Comparison of ENCODE assay signal across 26 cellular contexts in the genomic region with DNA sequence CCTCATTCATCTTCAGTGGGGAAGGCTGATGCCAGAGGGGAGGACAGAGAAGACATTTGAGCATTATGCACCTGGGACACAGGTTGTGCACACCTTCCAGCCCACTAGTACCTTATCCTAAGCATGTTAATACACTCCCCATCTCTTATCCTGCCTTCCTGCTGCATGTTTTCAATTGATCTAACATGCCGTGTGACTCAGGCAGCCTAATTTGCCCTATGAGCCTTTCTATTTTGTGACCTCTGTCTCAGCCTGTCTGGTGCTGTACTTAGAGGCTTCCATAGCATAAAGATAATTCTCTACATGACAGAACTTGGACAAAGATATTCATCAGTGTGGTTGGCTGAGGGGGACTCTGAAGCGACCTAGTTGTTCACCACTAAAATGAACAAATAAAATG. TPM values are rescaled to one million over a fixed set of nuclear protein-coding genes. Genes with fewer than 3 reads are reported as not detected.
DNase-seq lines count a peak whose midpoint lies in the region; TF ChIP-seq lines count a peak whose summit lies in the region.
"Had no signal": no experiment of that assay in that cellular context is flagged by ENCODE, and none has a peak within 500 bp of the region (broad histone marks: within the 10 kb centered on the region; RNA-seq: fewer than 3 reads in every experiment).

No MANE protein-coding gene starts in this region.

- H3K4me3 Mint-ChIP-seq in endodermal cell (no peak overlapping the region), nephron (no peak overlapping the region)
- H3K4me3 Mint-ChIP-seq: CD4-positive, alpha-beta memory T cell had no signal

- H3K4me3 ChIP-seq in BLaER1 (no peak overlapping the region), endodermal cell (ENCODE audit: low read length) (no peak overlapping the region), transverse colon (no peak overlapping the region)
- H3K4me3 ChIP-seq: SJCRH30 had no signal

- H3K27me3 Mint-ChIP-seq in endodermal cell (ENCODE audit: insufficient read depth): no peaks in the 10 kb centered on the region
- peaks cover 17% of the 10 kb centered on the region for H3K27me3 Mint-ChIP-seq in nephron (ENCODE audit: low read depth)

- H3K9me3 Mint-ChIP-seq in endodermal cell: peaks cover 31% of the 10 kb centered on the region
- H3K9me3 Mint-ChIP-seq in nephron: peaks cover 6% of the 10 kb centered on the region

- H3K27ac ChIP-seq in BLaER1 (no peak overlapping the region), endodermal cell (ENCODE audit: low read depth, low read length) (peak overlapping the region; percentile 12), transverse colon (peak overlapping the region in 3 of 4 donors; percentile 9 to 35 (median 23))
- H3K27ac ChIP-seq: SJCRH30 had no signal

- H3K4me1 Mint-ChIP-seq in endodermal cell (peaks cover 29% of the 10 kb centered on the region), nephron (peaks cover 25% of the 10 kb centered on the region)
- H3K4me1 Mint-ChIP-seq: CD4-positive, alpha-beta memory T cell had no signal

- H3K27ac Mint-ChIP-seq in endodermal cell: no peak overlapping the region
- peak overlapping the region; percentile 55 to 72 (median 60) for H3K27ac Mint-ChIP-seq in nephron
- H3K27ac Mint-ChIP-seq: CD4-positive, alpha-beta memory T cell had no signal

- no peak for TF ChIP-seq EP300 in transverse colon (IDR thresholded peaks at IDR 0.05; ENCODE audit: low read depth)

- TF ChIP-seq CTCF in endodermal cell (conservative IDR thresholded peaks at IDR 0.05) (no peak), nephron (IDR thresholded peaks at IDR 0.05; ENCODE audit: unreplicated experiment in 3 of 3) (no peak), transverse colon (IDR thresholded peaks at IDR 0.05) (no peak)

- intact Hi-C loops in transverse colon (cut with DNase I; ENCODE audit: low total_unique reads): no loop called here

- TF ChIP-seq POLR2A in transverse colon (IDR thresholded peaks at IDR 0.05): no peak

- DNase-seq in endodermal cell (no peak), transverse colon (no peak), ureter (ENCODE audit: low spot score) (no peak), DMS53 (lab: John Stamatoyannopoulos, UW) (no peak), activated gamma-delta T cell (lab: John Stamatoyannopoulos, UW) (no peak)
- DNase-seq: AML-193; C1 segment of cervical spinal cord; CD4-positive, alpha-beta memory T cell; DMS79 treated with DMSO at 0.1 percent for 48 hours; GF-D8; KBM-7; MV-4-11; NCI-H1105; NCI-H1436 treated with DMSO at 0.1 percent for 48 hours; NCI-H1930; NCI-H2107; NCI-H446 treated with DMSO at 0.1 percent for 48 hours; NCI-H82; NK-92 treated with Interleukin-12 subunit alpha and Interleukin-12 subunit beta, amount 100 ng/mL, for 24 hours; PC-3 had no signal

- 0 out of 2 replicates have a peak overlapping the region, but pooled peaks have one; percentile 9 for H3K4me2 ChIP-seq in BLaER1

- no peak overlapping the region for H3K9ac ChIP-seq in BLaER1
- H3K9ac ChIP-seq in endodermal cell (ENCODE audit: extremely low read depth, low read length, poor library complexity, severe bottlenecking): no peak overlapping the region

- no peaks in the 10 kb centered on the region for H4K20me1 ChIP-seq in BLaER1

- no peaks in the 10 kb centered on the region for H3K36me3 ChIP-seq in BLaER1
- H3K36me3 ChIP-seq in endodermal cell (ENCODE audit: control insufficient read depth, insufficient read depth, low read length): no peaks in the 10 kb centered on the region
- no peaks in the 10 kb centered on the region for H3K36me3 ChIP-seq in transverse colon
- H3K36me3 ChIP-seq: SJCRH30 had no signal

- WGBS in endodermal cell (ENCODE audit: insufficient coverage in 1 of 2, insufficient read length in 1 of 2), 2 experiments: 89 to 91% methylated on average over 2 of the region's 2 CpGs
- WGBS in transverse colon (ENCODE audit: low coverage in 1 of 2), 2 donors: 57 to 63% methylated on average over 1 to 2 of the region's 2 CpGs

- peaks cover 24% of the 10 kb centered on the region for H3K9me3 ChIP-seq in BLaER1
- peaks cover 52% of the 10 kb centered on the region for H3K9me3 ChIP-seq in endodermal cell (ENCODE audit: control insufficient read depth, low read length)
- no peaks in the 10 kb centered on the region for H3K9me3 ChIP-seq in transverse colon
- H3K9me3 ChIP-seq: SJCRH30 had no signal

- H3K36me3 Mint-ChIP-seq in endodermal cell (ENCODE audit: low read depth) (peaks cover 11% of the 10 kb centered on the region), nephron (ENCODE audit: low read depth) (peaks cover 7% of the 10 kb centered on the region)
- H3K36me3 Mint-ChIP-seq: CD4-positive, alpha-beta memory T cell had no signal

- H3K27me3 ChIP-seq in BLaER1: no peaks in the 10 kb centered on the region
- no peaks in the 10 kb centered on the region for H3K27me3 ChIP-seq in endodermal cell (ENCODE audit: control insufficient read depth, insufficient read depth, low read length, poor library complexity, severe bottlenecking)
- no peaks in the 10 kb centered on the region for H3K27me3 ChIP-seq in transverse colon

- H3K4me1 ChIP-seq in BLaER1 (peaks cover 13% of the 10 kb centered on the region), endodermal cell (ENCODE audit: control insufficient read depth, insufficient read depth, low read length) (peaks cover 3% of the 10 kb centered on the region), transverse colon (peaks cover 0 to 88% (median 36%) of the 10 kb centered on the region in 4 donors)
- H3K4me1 ChIP-seq: SJCRH30 had no signal

- in situ Hi-C loops in transverse colon (cut with MboI; ENCODE audit: low pct_ligation_motif_present in 1 of 4, low pct_unique_long_range_greater_than_20kb in 1 of 4, low sequenced_read_pairs in 3 of 4): loop anchor here in 1 of 4 donors (25.0 kb wide), 1 partner anchor 239 kb away; no protein-coding TSS in a partner anchor

RNA-seq across cellular contexts. Expression of a gene that starts 8.6 kb away (rescaled TPM):
- total RNA-seq in endodermal cell (10 to 100 TPM; 12.0 to 16.2 TPM), transverse colon (100 to 1,000 TPM in 3 of 4 donors, 10 to 100 TPM in 1; 18.7 to 210 (median 157) TPM), ureter (2.2 TPM)
- polyA plus RNA-seq in endodermal cell (2013, experiment 1 of 2): 4.8 TPM
- 3.5 TPM for polyA plus RNA-seq in endodermal cell (2013, experiment 2 of 2)
- total RNA-seq: LHCN-M2, MCF 10A, RPMI7951 had no signal
- polyA plus RNA-seq: CD4-positive, alpha-beta memory T cell had no signal

RNA-seq across cellular contexts. Expression of a gene that starts 56.3 kb away (rescaled TPM):
- total RNA-seq in endodermal cell: 100 to 1,000 TPM; 138 to 178 TPM
- 244 TPM for polyA plus RNA-seq in endodermal cell (2013, experiment 1 of 2)
- 262 TPM for polyA plus RNA-seq in endodermal cell (2013, experiment 2 of 2)
- total RNA-seq in transverse colon: 100 to 1,000 TPM in 2 of 4 donors, 10 to 100 TPM in 2; 33.8 to 212 (median 149) TPM
- total RNA-seq in ureter: 99.6 TPM

RNA-seq across cellular contexts. Expression of a gene that starts 56.4 kb away (rescaled TPM):
- 10 to 100 TPM; 10.7 to 10.9 TPM for total RNA-seq in endodermal cell
- polyA plus RNA-seq in endodermal cell (2013, experiment 1 of 2): 18.0 TPM
- 17.2 TPM for polyA plus RNA-seq in endodermal cell (2013, experiment 2 of 2)
- 10 to 100 TPM in 1 of 4 donors, 1 to 10 TPM in 1, not detected in 2; 2.9 to 11.3 TPM for total RNA-seq in transverse colon
- 14.3 TPM for total RNA-seq in ureter
